Comparison of ENCODE assay signal across 14 cellular contexts in genomic region chr1:95278173-95278988, GRCh38. TPM values are rescaled to one million over a fixed set of nuclear protein-coding genes. Genes with fewer than 3 reads are reported as not detected.
DNase-seq lines count a peak whose midpoint lies in the region; ATAC-seq and TF ChIP-seq lines count a peak whose summit lies in the region.
"Had no signal": no experiment of that assay in that cellular context is flagged by ENCODE, and none has a peak within 500 bp of the region (broad histone marks: within the 10 kb centered on the region; RNA-seq: fewer than 3 reads in every experiment).

No MANE protein-coding gene starts in this region.

- TF ChIP-seq CTCF in gastrocnemius medialis (IDR thresholded peaks at IDR 0.05 in 4 of 5, conservative IDR thresholded peaks at IDR 0.05 in 1 of 5) = no peak

- in situ Hi-C loops in gastrocnemius medialis (cut with MboI; ENCODE audit: low sequenced_read_pairs in 4 of 4) = no loop called here

- H3K36me3 ChIP-seq in MG63 (no peaks in the 10 kb centered on the region), gastrocnemius medialis (no peaks in the 10 kb centered on the region)
- H3K36me3 ChIP-seq: ascending aorta, SJCRH30 had no signal

- intact Hi-C loops in gastrocnemius medialis (cut with DNase I; ENCODE audit: low total_unique reads) = no loop called here

- H3K9me3 ChIP-seq in MG63 = no peaks in the 10 kb centered on the region
- H3K9me3 ChIP-seq in gastrocnemius medialis = no peaks in the 10 kb centered on the region
- H3K9me3 ChIP-seq: ascending aorta, SJCRH30 had no signal

- H3K4me1 ChIP-seq in gastrocnemius medialis = no peaks in the 10 kb centered on the region
- H3K4me1 ChIP-seq: ascending aorta had no signal

- H3K27me3 ChIP-seq in MG63 (no peaks in the 10 kb centered on the region), gastrocnemius medialis (no peaks in the 10 kb centered on the region)
- H3K27me3 ChIP-seq: ascending aorta, SJCRH30 had no signal

- no peak overlapping the region for H3K4me3 ChIP-seq in MG63
- H3K4me3 ChIP-seq in gastrocnemius medialis = no peak overlapping the region
- H3K4me3 ChIP-seq: ascending aorta, SJCRH30 had no signal

- ATAC-seq in GM18505 (IDR thresholded peaks at IDR 0.05; ENCODE audit: unreplicated experiment) (peak; percentile 68), GM19468 (IDR thresholded peaks at IDR 0.05; ENCODE audit: extremely low read depth, unreplicated experiment) (peak; percentile 39), HG02885 (IDR thresholded peaks at IDR 0.05; ENCODE audit: poor library complexity, unreplicated experiment) (peak; percentile 83), gastrocnemius medialis (no peak)

- peak; percentile 93 to 96 for DNase-seq in NCI-H526 (lab: John Stamatoyannopoulos, UW)
- no peak for DNase-seq in MG63
- DNase-seq in gastrocnemius medialis = no peak
- no peak for DNase-seq in NCI-H1436 treated with DMSO at 0.1 percent for 48 hours (lab: John Stamatoyannopoulos, UW)
- no peak for DNase-seq in NCI-H2196 treated with DMSO at 0.1 percent for 48 hours (lab: John Stamatoyannopoulos, UW; ENCODE audit: unreplicated experiment)
- DNase-seq: ACHN; activated T-cell treated with anti-CD3 and anti-CD28 coated beads, Interleukin-2, amount 50 U/mL, for 24 hours; NCI-H1092 treated with DMSO at 0.1 percent for 48 hours; NCI-H748 treated with DMSO at 0.1 percent for 48 hours had no signal

- TF ChIP-seq POLR2A in GM18505 (IDR thresholded peaks at IDR 0.05; ENCODE audit: borderline replicate concordance, extremely low read depth, insufficient read depth, insufficient read length) (no peak), gastrocnemius medialis (IDR thresholded peaks at IDR 0.05) (no peak)

- no peak overlapping the region for H3K27ac ChIP-seq in gastrocnemius medialis
- H3K27ac ChIP-seq: ascending aorta, SJCRH30 had no signal

RNA-seq across cellular contexts. Expression of gene RWDD3, which starts 44.4 kb away (rescaled TPM):
- total RNA-seq in MG63 (2014; rRNA removed; shearing (Covaris generic); ENCODE audit: low replicate concordance) = 12.0 and 25.7 TPM in 2 replicates
- 10 to 100 TPM in 1 of 4 donors, 1 to 10 TPM in 3; 3.2 to 12.7 (median 6.6) TPM for total RNA-seq in gastrocnemius medialis
- total RNA-seq: ascending aorta had no signal

Comparison
In these comparisons a context has a peak if more than half of its experiments do, and no peak if none do; other contexts are left out.
1. ATAC-seq: peak in GM18505 (single experiment), GM19468 (single experiment) and HG02885 (single experiment); none in gastrocnemius medialis (0 of 2).
2. DNase-seq: peak in NCI-H526 (2 of 2); none in MG63 (single experiment), gastrocnemius medialis (0 of 2), NCI-H1436 treated with DMSO at 0.1 percent for 48 hours (single experiment) and NCI-H2196 treated with DMSO at 0.1 percent for 48 hours (single experiment).